ENCODE assay signal across 9 cellular contexts in the genomic region with DNA sequence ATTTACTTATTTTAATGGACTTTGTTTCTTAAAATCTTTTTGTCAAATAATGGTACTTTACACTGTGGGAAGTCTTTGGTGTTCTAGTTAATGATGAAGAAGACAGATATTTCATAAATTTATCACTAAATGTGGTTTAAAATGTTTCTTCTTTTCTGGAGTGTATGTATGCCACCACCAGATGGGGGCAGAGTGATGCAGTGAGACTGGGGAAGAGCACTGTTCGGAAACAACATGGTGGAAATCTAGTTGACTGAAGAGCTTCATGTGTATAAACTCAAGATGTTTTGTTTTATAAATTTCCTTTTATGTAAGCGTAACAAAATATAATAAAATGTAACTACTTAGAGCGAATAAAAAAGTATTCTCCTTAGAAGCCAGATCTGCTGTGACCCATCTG.
DNase-seq lines count a peak whose midpoint lies in the region; ATAC-seq and TF ChIP-seq lines count a peak whose summit lies in the region.
"Had no signal": no experiment of that assay in that cellular context is flagged by ENCODE, and none has a peak within 500 bp of the region (broad histone marks: within the 10 kb centered on the region; RNA-seq: fewer than 3 reads in every experiment).

No MANE protein-coding gene starts in this region.

- peak overlapping the region; percentile 32; the same call in 1 of the 2 replicates for H3K27ac ChIP-seq in SK-N-MC
- no peak overlapping the region for H3K27ac ChIP-seq in left lung

- H3K27me3 ChIP-seq in Caco-2 (replicated peaks; ENCODE audit: control insufficient read depth, insufficient read depth, low read length) (no peaks in the 10 kb centered on the region; the same call in 1 of the 2 replicates), left lung (no peaks in the 10 kb centered on the region)

- H3K4me3 ChIP-seq in Caco-2 (ENCODE audit: low read depth, low read length) (no peak overlapping the region), SK-N-MC (no peak overlapping the region), left lung (no peak overlapping the region)

- no peaks in the 10 kb centered on the region for H3K36me3 ChIP-seq in Caco-2 (ENCODE audit: control insufficient read depth, insufficient read depth, low read length)
- no peaks in the 10 kb centered on the region for H3K36me3 ChIP-seq in SK-N-MC (ENCODE audit: insufficient read depth, low read length)
- no peaks in the 10 kb centered on the region for H3K36me3 ChIP-seq in left lung

- H3K36me3 Mint-ChIP-seq in Caco-2 (ENCODE audit: insufficient read depth, unreplicated experiment), result no peaks in the 10 kb centered on the region
- H3K36me3 Mint-ChIP-seq: memory B cell had no signal

- H3K4me3 Mint-ChIP-seq in Caco-2 (ENCODE audit: unreplicated experiment), result no peak overlapping the region
- H3K4me3 Mint-ChIP-seq: memory B cell had no signal

- BruUV-seq in Caco-2 (replicated peaks; lab: Mats Ljungman, UMichigan), result no TSS peak

- H3K4me1 ChIP-seq in Caco-2, result no peaks in the 10 kb centered on the region
- no peaks in the 10 kb centered on the region for H3K4me1 ChIP-seq in left lung

- CTCF ChIA-PET in Caco-2 (lab: Charles Lee), result interaction anchor here (0.8 kb wide), 1 partner anchor 59 kb away, joined by 3 read pairs; no protein-coding TSS in a partner anchor
- CTCF ChIA-PET in GM10248 (lab: Yijun Ruan, JAX), result interaction anchor here (0.6 to 1.5 kb wide), 5 partner anchors 8 to 449 kb away, joined by 3 to 5 read pairs (median 4); no protein-coding TSS in a partner anchor

- POLR2A ChIA-PET in Caco-2 (lab: Charles Lee) (no interaction called here), GM10248 (lab: Yijun Ruan, JAX) (no interaction called here)

- TF ChIP-seq CTCF in Caco-2 (IDR thresholded peaks at IDR 0.05; ENCODE audit: insufficient read depth in 1 of 2, low read depth in 1 of 2, low read length in 1 of 2, severe bottlenecking in 1 of 2, unreplicated experiment in 1 of 2) (peak; percentile 42 to 46), left lung (IDR thresholded peaks at IDR 0.05) (no peak), GM10248 (IDR thresholded peaks at IDR 0.05; ENCODE audit: control extremely low read depth, extremely low read depth, low read depth, missing control alignments) (no peak)

- no peaks in the 10 kb centered on the region for H3K4me1 Mint-ChIP-seq in Caco-2 (ENCODE audit: low read depth, unreplicated experiment)
- H3K4me1 Mint-ChIP-seq: memory B cell had no signal

- H3K27me3 Mint-ChIP-seq in Caco-2 (ENCODE audit: insufficient read depth, unreplicated experiment), result peaks cover 7% of the 10 kb centered on the region
- H3K27me3 Mint-ChIP-seq: memory B cell had no signal

- H3K9me3 ChIP-seq in Caco-2 (no peaks in the 10 kb centered on the region), SK-N-MC (ENCODE audit: low read depth, low read length) (peaks cover 4% of the 10 kb centered on the region; the same call in 1 of the 2 replicates), left lung (no peaks in the 10 kb centered on the region)

- ATAC-seq in left lung, result no peak

- no peak overlapping the region for H3K27ac Mint-ChIP-seq in Caco-2 (ENCODE audit: unreplicated experiment)
- H3K27ac Mint-ChIP-seq: memory B cell had no signal

- intact Hi-C loops in Caco-2 (cut with micrococcal nuclease; ENCODE audit: unreplicated experiment) (loop anchor here (1.0 kb wide), 1 partner anchor 138 kb away; no protein-coding TSS in a partner anchor), left lung (cut with DNase I) (no loop called here)

- no peak for DNase-seq in Caco-2
- DNase-seq in HuH-7 (ENCODE audit: low spot score), result peak; percentile 5
- no peak for DNase-seq in SK-N-MC (ENCODE audit: low read depth, low spot score)
- DNase-seq in iPS-NIHi7 (ENCODE audit: extremely low spot score), result peak; percentile 35
- DNase-seq in effector CD4-positive, alpha-beta T cell, result no peak
- no peak for DNase-seq in left lung
- DNase-seq in GM10248 (ENCODE audit: extremely low spot score), result no peak
- DNase-seq in NCI-H1930 (lab: John Stamatoyannopoulos, UW), result no peak

- no peaks in the 10 kb centered on the region for H3K9me3 Mint-ChIP-seq in Caco-2 (ENCODE audit: unreplicated experiment)

- no peak overlapping the region for H3K9ac ChIP-seq in SK-N-MC (ENCODE audit: insufficient read length)

Comparison
In these comparisons a context has a peak if more than half of its experiments do, and no peak if none do; other contexts are left out.
1. DNase-seq: peak in HuH-7 (single experiment) and iPS-NIHi7 (single experiment); none in Caco-2 (0 of 2), SK-N-MC (single experiment), effector CD4-positive, alpha-beta T cell (single experiment), left lung (0 of 2), GM10248 (single experiment) and NCI-H1930 (0 of 2).
2. CTCF ChIP-seq: peak in Caco-2 (2 of 2); none in left lung (0 of 2) and GM10248 (single experiment).